ENCODE assay signal across 8 cellular contexts in genomic region chr12:112907415-112908157, GRCh38. TPM values are rescaled to one million over a fixed set of nuclear protein-coding genes. Genes with fewer than 3 reads are reported as not detected.
DNase-seq lines count a peak whose midpoint lies in the region; ATAC-seq and TF ChIP-seq lines count a peak whose summit lies in the region.

No MANE protein-coding gene starts in this region.

- H3K27me3 ChIP-seq in ACC112 (ENCODE audit: insufficient read depth, low read length) = no peaks in the 10 kb centered on the region
- H3K27me3 ChIP-seq in mucosa of stomach (ENCODE audit: control insufficient read depth, insufficient read depth, low read length) = no peaks in the 10 kb centered on the region

- peaks cover 4% of the 10 kb centered on the region for H3K9me3 Mint-ChIP-seq in activated naive CD8-positive, alpha-beta T cell treated with anti-CD3 and anti-CD28 coated beads, Interleukin-2, amount 10 ng/mL, durations not matched to agents 7 days and 5 days

- peak overlapping the region; percentile 54 for H3K9ac ChIP-seq in mucosa of stomach (ENCODE audit: low read length)

- no peaks in the 10 kb centered on the region for H3K9me3 ChIP-seq in mucosa of stomach (ENCODE audit: control insufficient read depth, low read length)

- peak; percentile 44 for ATAC-seq in HG03196 (IDR thresholded peaks at IDR 0.05; ENCODE audit: unreplicated experiment)
- peak; percentile 28 for ATAC-seq in activated naive CD8-positive, alpha-beta T cell treated with anti-CD3 and anti-CD28 coated beads, Interleukin-2, amount 10 ng/mL, durations not matched to agents 7 days and 5 days (ENCODE audit: low read depth)

- H3K36me3 ChIP-seq in ACC112 (ENCODE audit: insufficient read depth, low read length) = peaks cover 48% of the 10 kb centered on the region
- H3K36me3 ChIP-seq in mucosa of stomach (ENCODE audit: control insufficient read depth, insufficient read depth, low read length) = no peaks in the 10 kb centered on the region

- no peak overlapping the region for H2AFZ ChIP-seq in ACC112 (ENCODE audit: low read length, unreplicated experiment)

- H3K4me3 ChIP-seq in ACC112 (ENCODE audit: low read depth, low read length) (peak overlapping the region; percentile 93), mucosa of stomach (ENCODE audit: low read length) (peak overlapping the region; percentile 31)

- POLR2A ChIA-PET in activated naive CD8-positive, alpha-beta T cell treated with anti-CD3 and anti-CD28 coated beads, Interleukin-2, amount 10 ng/mL, durations not matched to agents 7 days and 5 days (lab: Charles Lee) = interaction anchor here (1.2 to 7.8 kb wide), 15 partner anchors 10 to 246 kb away, joined by 3 to 187 read pairs (median 5); partner anchors contain the start of genes OAS2 and OAS3

- peak overlapping the region; percentile 99 for H3K27ac Mint-ChIP-seq in activated naive CD8-positive, alpha-beta T cell treated with anti-CD3 and anti-CD28 coated beads, Interleukin-2, amount 10 ng/mL, durations not matched to agents 7 days and 5 days

- peaks cover 50% of the 10 kb centered on the region for H3K36me3 Mint-ChIP-seq in activated naive CD8-positive, alpha-beta T cell treated with anti-CD3 and anti-CD28 coated beads, Interleukin-2, amount 10 ng/mL, durations not matched to agents 7 days and 5 days

- peak overlapping the region; percentile 98 for H3K4me3 Mint-ChIP-seq in activated naive CD8-positive, alpha-beta T cell treated with anti-CD3 and anti-CD28 coated beads, Interleukin-2, amount 10 ng/mL, durations not matched to agents 7 days and 5 days

- no peaks in the 10 kb centered on the region for H3K27me3 Mint-ChIP-seq in activated naive CD8-positive, alpha-beta T cell treated with anti-CD3 and anti-CD28 coated beads, Interleukin-2, amount 10 ng/mL, durations not matched to agents 7 days and 5 days

- DNase-seq in activated naive CD8-positive, alpha-beta T cell treated with anti-CD3 and anti-CD28 coated beads, Interleukin-2, amount 10 ng/mL, durations not matched to agents 7 days and 5 days = no peak
- DNase-seq in NK-92 (lab: John Stamatoyannopoulos, UW; ENCODE audit: unreplicated experiment) = no peak
- DNase-seq in stimulated activated CD4-positive, alpha-beta T cell treated with anti-CD3 and anti-CD28 coated beads, Interleukin-4, amount 100 ng/mL, for 24 hours = no peak
- no peak for DNase-seq in stimulated activated naive CD4-positive, alpha-beta T cell treated with Interleukin-2 at 50 U/mL for 16 hours (lab: John Stamatoyannopoulos, UW)

- H3K4me1 ChIP-seq in ACC112 (ENCODE audit: control insufficient read depth, insufficient read depth, low read length, unreplicated experiment) (peaks cover 52% of the 10 kb centered on the region), mucosa of stomach (ENCODE audit: control insufficient read depth, insufficient read depth, low read length) (peaks cover 43% of the 10 kb centered on the region)

- peaks cover 53% of the 10 kb centered on the region for H3K4me1 Mint-ChIP-seq in activated naive CD8-positive, alpha-beta T cell treated with anti-CD3 and anti-CD28 coated beads, Interleukin-2, amount 10 ng/mL, durations not matched to agents 7 days and 5 days

- H3K27ac ChIP-seq in ACC112 (ENCODE audit: low read depth, low read length) = peak overlapping the region; percentile 82

- peaks cover 58% of the 10 kb centered on the region for H3K79me2 ChIP-seq in ACC112 (ENCODE audit: control insufficient read depth, insufficient read depth, low read length, unreplicated experiment)

- peak; percentile 44 for TF ChIP-seq POLR2A in GM19099 (IDR thresholded peaks at IDR 0.05; ENCODE audit: extremely low read depth, insufficient read length, low read depth)

RNA-seq across cellular contexts. Expression of gene OAS1, which starts 0.8 kb away (rescaled TPM):
- 100 to 1,000 TPM; 138 to 141 TPM for total RNA-seq in activated naive CD8-positive, alpha-beta T cell treated with anti-CD3 and anti-CD28 coated beads, Interleukin-2, amount 10 ng/mL, durations not matched to agents 7 days and 5 days

RNA-seq across cellular contexts. Expression of gene OAS3, which starts 30.7 kb away (rescaled TPM):
- total RNA-seq in activated naive CD8-positive, alpha-beta T cell treated with anti-CD3 and anti-CD28 coated beads, Interleukin-2, amount 10 ng/mL, durations not matched to agents 7 days and 5 days = 100 to 1,000 TPM; 221 to 222 TPM
